17 cellular contexts compared by ENCODE assay signal in genomic region chr1:82371844-82372498, GRCh38.
"Had no signal": no experiment of that assay in that cellular context is flagged by ENCODE, and none has a peak within 500 bp of the region (broad histone marks: within the 10 kb centered on the region; RNA-seq: fewer than 3 reads in every experiment).

No MANE protein-coding gene starts in this region.

- H3K4me3 ChIP-seq: esophagus muscularis mucosa, sigmoid colon, upper lobe of left lung had no signal

- H3K27ac Mint-ChIP-seq: activated CD4-positive, alpha-beta T cell treated with anti-CD3 and anti-CD28 coated beads, Interleukin-2, amount 10 ng/mL, durations not matched to agents 7 days and 5 days; activated T-helper 17 cell treated with anti-CD3 and anti-CD28 coated beads, Interleukin-2, amount 50 U/mL, for 72 hours; brain; endodermal cell; natural killer cell treated with Interleukin-12 subunit alpha and Interleukin-12 subunit beta and Interleukin-15 and Interleukin-18, amount 100 ng/mL, for 72 hours; T-cell had no signal

- H3K4me1 ChIP-seq: sigmoid colon, upper lobe of left lung had no signal

- H3K9me3 Mint-ChIP-seq: activated CD4-positive, alpha-beta T cell treated with anti-CD3 and anti-CD28 coated beads, Interleukin-2, amount 10 ng/mL, durations not matched to agents 7 days and 5 days; endodermal cell had no signal

- H3K4me3 Mint-ChIP-seq: activated CD4-positive, alpha-beta T cell treated with anti-CD3 and anti-CD28 coated beads, Interleukin-2, amount 10 ng/mL, durations not matched to agents 7 days and 5 days; activated T-helper 17 cell treated with anti-CD3 and anti-CD28 coated beads, Interleukin-2, amount 50 U/mL, for 72 hours; brain; endodermal cell; natural killer cell treated with Interleukin-12 subunit alpha and Interleukin-12 subunit beta and Interleukin-15 and Interleukin-18, amount 100 ng/mL, for 72 hours; T-cell had no signal

- H3K4me1 Mint-ChIP-seq: activated CD4-positive, alpha-beta T cell treated with anti-CD3 and anti-CD28 coated beads, Interleukin-2, amount 10 ng/mL, durations not matched to agents 7 days and 5 days; activated T-helper 17 cell treated with anti-CD3 and anti-CD28 coated beads, Interleukin-2, amount 50 U/mL, for 72 hours; brain; T-cell had no signal

- DNase-seq: activated CD4-positive, alpha-beta T cell treated with anti-CD3 and anti-CD28 coated beads, Interleukin-2, amount 10 ng/mL, durations not matched to agents 7 days and 5 days; activated CD8-positive, alpha-beta memory T cell treated with anti-CD3 and anti-CD28 coated beads for 24 hours; activated naive CD4-positive, alpha-beta T cell treated with anti-CD3 and anti-CD28 coated beads, Interleukin-2, amount 50 U/mL, for 16 hours; amniotic stem cell; cerebellar nuclear complex; endodermal cell; foreskin fibroblast; head of caudate nucleus; sigmoid colon; stimulated activated naive CD4-positive, alpha-beta T cell; substantia nigra; T-cell; upper lobe of left lung had no signal

- H3K27ac ChIP-seq: esophagus muscularis mucosa, sigmoid colon, upper lobe of left lung had no signal

- H3K27me3 Mint-ChIP-seq: activated CD4-positive, alpha-beta T cell treated with anti-CD3 and anti-CD28 coated beads, Interleukin-2, amount 10 ng/mL, durations not matched to agents 7 days and 5 days; activated T-helper 17 cell treated with anti-CD3 and anti-CD28 coated beads, Interleukin-2, amount 50 U/mL, for 72 hours; brain; natural killer cell treated with Interleukin-12 subunit alpha and Interleukin-12 subunit beta and Interleukin-15 and Interleukin-18, amount 100 ng/mL, for 72 hours had no signal

- H3K9me3 ChIP-seq: sigmoid colon, upper lobe of left lung had no signal

- H3K36me3 Mint-ChIP-seq: brain; natural killer cell treated with Interleukin-12 subunit alpha and Interleukin-12 subunit beta and Interleukin-15 and Interleukin-18, amount 100 ng/mL, for 72 hours; T-cell had no signal

- H3K36me3 ChIP-seq: esophagus muscularis mucosa, sigmoid colon, upper lobe of left lung had no signal
